Comparison of ENCODE assay signal across 10 cellular contexts in the genomic region with DNA sequence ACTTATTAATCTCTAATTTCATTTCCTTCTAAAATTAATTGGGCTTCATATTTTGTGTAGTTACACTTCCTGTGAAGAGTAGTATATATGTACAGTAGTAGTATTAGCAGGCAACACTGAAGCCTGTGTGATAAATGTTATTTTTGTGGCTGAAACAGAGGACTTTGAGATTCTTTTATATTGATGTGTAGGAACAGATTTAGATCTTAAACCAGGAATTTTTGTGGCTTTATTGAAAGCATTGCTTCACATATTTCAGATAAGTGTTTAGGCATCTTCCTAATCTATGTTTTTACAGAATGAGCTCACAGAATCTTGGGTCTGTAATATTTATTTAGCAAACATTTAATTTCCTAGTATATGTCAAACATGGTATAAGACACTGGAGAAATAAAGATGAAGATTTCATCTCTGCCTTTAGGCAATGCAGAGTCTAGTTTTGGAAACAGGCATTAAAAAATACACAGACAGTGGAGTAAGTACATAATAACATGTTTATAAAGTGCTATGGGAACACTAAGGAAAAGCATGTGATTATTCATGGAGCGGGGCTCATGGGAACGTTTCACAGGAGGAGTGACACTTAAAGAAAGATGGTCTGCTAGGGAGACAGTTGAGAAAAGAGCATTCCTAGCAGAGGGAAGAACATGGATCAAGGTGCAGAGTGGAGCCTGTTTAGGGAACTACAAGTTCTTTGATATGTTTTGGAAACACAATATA. TPM values are rescaled to one million over a fixed set of nuclear protein-coding genes. Genes with fewer than 3 reads are reported as not detected.
DNase-seq lines count a peak whose midpoint lies in the region; ATAC-seq and TF ChIP-seq lines count a peak whose summit lies in the region.
"Had no signal": no experiment of that assay in that cellular context is flagged by ENCODE, and none has a peak within 500 bp of the region (broad histone marks: within the 10 kb centered on the region; RNA-seq: fewer than 3 reads in every experiment).

No MANE protein-coding gene starts in this region.

- H3K36me3 ChIP-seq in thoracic aorta: no peaks in the 10 kb centered on the region

- no peaks in the 10 kb centered on the region for H3K9me3 ChIP-seq in thoracic aorta

- TF ChIP-seq CTCF in thoracic aorta (IDR thresholded peaks at IDR 0.05): no peak

- H3K4me3 ChIP-seq in thoracic aorta: peak overlapping the region; percentile 49

- ATAC-seq in thoracic aorta (ENCODE audit: insufficient number of reproducible peaks, low FRiP score, low read depth): no peak
- ATAC-seq in HG03378 (IDR thresholded peaks at IDR 0.05; ENCODE audit: unreplicated experiment): no peak

- DNase-seq in NCI-H1417 treated with DMSO at 0.1 percent for 48 hours (lab: John Stamatoyannopoulos, UW): peak; percentile 1
- no peak for DNase-seq in caudate nucleus (lab: John Stamatoyannopoulos, UW)
- peak; percentile 16 for DNase-seq in left kidney (ENCODE audit: low read depth, low spot score)
- no peak for DNase-seq in thoracic aorta (ENCODE audit: low spot score)
- DNase-seq in NCI-H2196 (lab: John Stamatoyannopoulos, UW; ENCODE audit: unreplicated experiment): no peak
- no peak for DNase-seq in T-helper 9 cell
- no peak for DNase-seq in NCI-H128 (lab: John Stamatoyannopoulos, UW; ENCODE audit: unreplicated experiment)
- DNase-seq: NCI-H146; stimulated activated CD8-positive, alpha-beta memory T cell treated with anti-CD3 and anti-CD28 coated beads, Interleukin-4, amount 100 ng/mL, for 48 hours had no signal

- no peaks in the 10 kb centered on the region for H3K27me3 ChIP-seq in thoracic aorta (replicated peaks; ENCODE audit: insufficient read depth)

- H3K4me1 ChIP-seq in thoracic aorta (ENCODE audit: control insufficient read depth in 1 of 2, low read depth in 2 of 2): peaks cover 54 to 71% of the 10 kb centered on the region in 2 donors

- H3K27ac ChIP-seq in caudate nucleus (ENCODE audit: low read depth, low read length): peak overlapping the region; percentile 77
- peak overlapping the region; percentile 75 to 80 for H3K27ac ChIP-seq in thoracic aorta

RNA-seq across cellular contexts. Expression of a gene that starts 52.7 kb away (rescaled TPM):
- 10 to 100 TPM; 16.0 to 24.3 TPM for total RNA-seq in thoracic aorta

RNA-seq across cellular contexts. Expression of a gene that starts 56.3 kb away (rescaled TPM):
- 100 to 1,000 TPM; 116 to 120 TPM for total RNA-seq in thoracic aorta

Comparison
In these comparisons a context has a peak if more than half of its experiments do, and no peak if none do; other contexts are left out.
1. DNase-seq: peak in NCI-H1417 treated with DMSO at 0.1 percent for 48 hours (single experiment) and left kidney (single experiment); none in caudate nucleus (0 of 61), thoracic aorta (single experiment), NCI-H2196 (single experiment), T-helper 9 cell (single experiment) and NCI-H128 (single experiment).